Comparison of ENCODE assay signal across 38 cellular contexts in genomic region chr11:77311701-77312100, GRCh38. TPM values are rescaled to one million over a fixed set of nuclear protein-coding genes. Genes with fewer than 3 reads are reported as not detected.
"Had no signal": no experiment of that assay in that cellular context is flagged by ENCODE, and none has a peak within 500 bp of the region (broad histone marks: within the 10 kb centered on the region; RNA-seq: fewer than 3 reads in every experiment).

No MANE protein-coding gene starts in this region.

- H3K9me3 ChIP-seq: adrenal gland, body of pancreas, esophagus muscularis mucosa, gastroesophageal sphincter had no signal

- FAIRE-seq: colon had no signal

- H3K4me3 ChIP-seq: adrenal gland, body of pancreas, esophagus muscularis mucosa, gastroesophageal sphincter had no signal

- DNase-seq: activated B cell treated with CpG ODN at 0.5 μM for 24 hours; activated CD4-positive, alpha-beta memory T cell treated with anti-CD3 and anti-CD28 coated beads for 36 hours; activated CD4-positive, alpha-beta T cell treated with anti-CD3 and anti-CD28 coated beads for 36 hours; activated CD4-positive, alpha-beta T cell treated with anti-CD3 and anti-CD28 coated beads, Interleukin-2, amount 10 ng/mL, durations not matched to agents 24 days and 14 days; activated CD4-positive, CD25-positive, alpha-beta regulatory T cell treated with anti-CD3 and anti-CD28 coated beads, Interleukin-2, amount 50 U/mL, for 72 hours; activated CD8-positive, alpha-beta memory T cell treated with anti-CD3 and anti-CD28 coated beads, Interleukin-2, amount 10 ng/mL, durations not matched to agents 7 days and 5 days; activated CD8-positive, alpha-beta memory T cell treated with anti-CD3 and anti-CD28 coated beads, Interleukin-2, amount 50 U/mL, for 4 hours; activated CD8-positive, alpha-beta T cell treated with anti-CD3 and anti-CD28 coated beads, Interleukin-2, amount 10 ng/mL, durations not matched to agents 7 days and 5 days; activated effector memory CD4-positive, alpha-beta T cell treated with anti-CD3 and anti-CD28 coated beads, Interleukin-2, amount 50 U/mL, for 16 hours; activated naive CD4-positive, alpha-beta T cell treated with anti-CD3 and anti-CD28 coated beads for 36 hours; activated naive CD8-positive, alpha-beta T cell treated with anti-CD3 and anti-CD28 coated beads for 36 hours; activated naive CD8-positive, alpha-beta T cell treated with anti-CD3 and anti-CD28 coated beads, Interleukin-2, amount 50 U/mL, for 24 hours; activated T-cell treated with anti-CD3 and anti-CD28 coated beads, Interleukin-2, amount 50 U/mL, for 1 hour; activated T-cell treated with anti-CD3 and anti-CD28 coated beads, Interleukin-2, amount 50 U/mL, for 48 hours; adrenal gland; amygdala; aorta; body of pancreas; caudate nucleus; cortex of kidney; dermis blood vessel endothelial cell; effector CD4-positive, alpha-beta T cell; effector memory CD8-positive, alpha-beta T cell; erythroblast; foreskin melanocyte; T-helper 1 cell; T-helper 17 cell; T1000; WERI-Rb-1 had no signal

- H3K4me1 ChIP-seq: adrenal gland, body of pancreas, esophagus muscularis mucosa, gastroesophageal sphincter had no signal

- H3K27me3 ChIP-seq: adrenal gland, body of pancreas, esophagus muscularis mucosa, gastroesophageal sphincter had no signal

- ATAC-seq: activated CD4-positive, alpha-beta T cell treated with anti-CD3 and anti-CD28 coated beads for 36 hours; activated CD8-positive, alpha-beta memory T cell treated with anti-CD3 and anti-CD28 coated beads, Interleukin-2, amount 10 ng/mL, durations not matched to agents 7 days and 5 days; activated CD8-positive, alpha-beta T cell treated with anti-CD3 and anti-CD28 coated beads, Interleukin-2, amount 10 ng/mL, durations not matched to agents 7 days and 5 days; activated naive CD8-positive, alpha-beta T cell treated with anti-CD3 and anti-CD28 coated beads, Interleukin-2, amount 50 U/mL, for 24 hours; body of pancreas; effector memory CD8-positive, alpha-beta T cell; gastroesophageal sphincter; T-helper 17 cell had no signal

- H3K36me3 ChIP-seq: adrenal gland, esophagus muscularis mucosa, gastroesophageal sphincter, WERI-Rb-1 had no signal

- H3K27ac ChIP-seq: adrenal gland, body of pancreas, esophagus muscularis mucosa, gastroesophageal sphincter, WERI-Rb-1 had no signal

RNA-seq across cellular contexts. Expression of gene GDPD4, which starts 10.2 kb away (rescaled TPM):
- total RNA-seq: activated B cell treated with CpG ODN at 0.5 μM for 24 hours; activated CD4-positive, alpha-beta memory T cell treated with anti-CD3 and anti-CD28 coated beads for 36 hours; activated CD4-positive, alpha-beta T cell treated with anti-CD3 and anti-CD28 coated beads for 36 hours; activated CD4-positive, alpha-beta T cell treated with anti-CD3 and anti-CD28 coated beads, Interleukin-2, amount 10 ng/mL, durations not matched to agents 24 days and 14 days; activated CD8-positive, alpha-beta memory T cell treated with anti-CD3 and anti-CD28 coated beads for 36 hours; activated CD8-positive, alpha-beta memory T cell treated with anti-CD3 and anti-CD28 coated beads, Interleukin-2, amount 10 ng/mL, durations not matched to agents 7 days and 5 days; activated CD8-positive, alpha-beta T cell treated with anti-CD3 and anti-CD28 coated beads, Interleukin-2, amount 10 ng/mL, durations not matched to agents 7 days and 5 days; activated naive CD4-positive, alpha-beta T cell treated with anti-CD3 and anti-CD28 coated beads for 36 hours; activated naive CD8-positive, alpha-beta T cell treated with anti-CD3 and anti-CD28 coated beads for 36 hours; activated T-helper 1 cell treated with anti-CD3 and anti-CD28 coated beads, Interleukin-12 subunit alpha, Interleukin-12 subunit beta, Interleukin-2, Interleukin-4 antibody, amounts not matched to agents 30 ng/mL and 10 ng/mL and 1 ng/mL, durations not matched to agents 14 hours and 24 hours and 36 hours; activated T-helper 2 cell treated with anti-CD3 and anti-CD28 coated beads, Interferon-gamma antibody, Interleukin-2, Interleukin-4, amounts not matched to agents 10 μg/mL and 5 μg/mL and 100 μg/mL, durations not matched to agents 14 hours and 24 hours and 36 hours; adrenal gland; aorta; body of pancreas; chondrocyte; dermis blood vessel endothelial cell; esophagus muscularis mucosa; fibroblast of lung; gastroesophageal sphincter; glomerular endothelial cell; T-helper 17 cell had no signal
- polyA plus RNA-seq: aorta, fibroblast of lung had no signal
